In genomic region chr16:84532299-84532724, GRCh38 we compare ENCODE assay signal across 8 cellular contexts. TPM values are rescaled to one million over a fixed set of nuclear protein-coding genes. Genes with fewer than 3 reads are reported as not detected.
DNase-seq lines count a peak whose midpoint lies in the region; ATAC-seq and TF ChIP-seq lines count a peak whose summit lies in the region.

No MANE protein-coding gene starts in this region.

- H3K27me3 ChIP-seq in right cardiac atrium (ENCODE audit: control insufficient read depth, insufficient read depth) (no peaks in the 10 kb centered on the region), BE2C (no peaks in the 10 kb centered on the region)

- ATAC-seq in right cardiac atrium, result peak; percentile 94 to 97
- ATAC-seq in HG03378 (IDR thresholded peaks at IDR 0.05; ENCODE audit: unreplicated experiment), result no peak

- no peak for TF ChIP-seq CTCF in BE2C (IDR thresholded peaks at IDR 0.05; ENCODE audit: low read depth, low read length)

- intact Hi-C loops in right cardiac atrium (cut with DNase I), result no loop called here

- H3K4me3 ChIP-seq in right cardiac atrium (ENCODE audit: low read length), result no peak overlapping the region
- no peak overlapping the region for H3K4me3 ChIP-seq in skeletal muscle cell (ENCODE audit: low read depth, low read length)
- H3K4me3 ChIP-seq in BE2C (ENCODE audit: low read depth, low read length), result no peak overlapping the region

- WGBS in right cardiac atrium, result 24% methylated on average over 10 of the region's 10 CpGs

- no peaks in the 10 kb centered on the region for H3K36me3 ChIP-seq in BE2C

- DNase-seq in H4 (ENCODE audit: low spot score) (peak; percentile 96), amniotic stem cell (lab: John Stamatoyannopoulos, UW) (peak; percentile 88), right cardiac atrium (peak; percentile 78 to 89 (median 87)), skeletal muscle cell (ENCODE audit: low read depth) (peak; percentile 75), OCI-M2 (lab: John Stamatoyannopoulos, UW; ENCODE audit: unreplicated experiment) (no peak), BE2C (no peak), HuH-7.5 (ENCODE audit: low spot score) (no peak)

- H3K9me3 ChIP-seq in right cardiac atrium (ENCODE audit: control insufficient read depth, low read length) (peaks cover 1% of the 10 kb centered on the region), BE2C (no peaks in the 10 kb centered on the region)

- peak overlapping the region; percentile 28 for H3K27ac ChIP-seq in right cardiac atrium (ENCODE audit: low read length)

- peaks cover 15% of the 10 kb centered on the region for H3K4me1 ChIP-seq in right cardiac atrium (ENCODE audit: control insufficient read depth, insufficient read depth, low read length)
- H3K4me1 ChIP-seq in BE2C, result no peaks in the 10 kb centered on the region

RNA-seq across cellular contexts. Expression of gene MEAK7, which starts 27.9 kb away (rescaled TPM):
- 5.3 and 5.5 TPM in 2 replicates for total RNA-seq in H4 (2014; rRNA removed; shearing (Covaris generic))
- 1 to 10 TPM; 5.3 to 7.6 (median 6.0) TPM for total RNA-seq in right cardiac atrium
- polyA plus RNA-seq in right cardiac atrium, result 2.9 TPM
- 4.6 TPM for polyA plus RNA-seq in BE2C (2012; ENCODE audit: insufficient read depth, insufficient read length, low read depth)

Comparison
In these comparisons a context has a peak if more than half of its experiments do, and no peak if none do; other contexts are left out.
1. DNase-seq: peak in H4 (single experiment), amniotic stem cell (single experiment), right cardiac atrium (3 of 3) and skeletal muscle cell (single experiment); none in OCI-M2 (single experiment), BE2C (single experiment) and HuH-7.5 (single experiment).